In genomic region chr19:30076751-30077670, GRCh38 we compare ENCODE assay signal across 1 cellular context.
TF ChIP-seq lines count a peak whose summit lies in the region.

No MANE protein-coding gene starts in this region.

TF ChIP-seq in HEK293, 187 proteins besides CTCF, POLR2A, EP300 and RAD21 (continued from another document):
- no peak for TF ChIP-seq REST (tag by site-specific recombination; IDR thresholded peaks at IDR 0.05)
- no peak for TF ChIP-seq ZNF624 (tag by site-specific recombination; IDR thresholded peaks at IDR 0.05)
- TF ChIP-seq ZNF423 (tag by site-specific recombination; IDR thresholded peaks at IDR 0.05): no peak
- no peak for TF ChIP-seq PRDM1 (tag by site-specific recombination; IDR thresholded peaks at IDR 0.05)
- no peak for TF ChIP-seq BCL11A (tag by site-specific recombination; IDR thresholded peaks at IDR 0.05; ENCODE audit: low read depth)
- no peak; the same call in 1 of the 2 replicates for TF ChIP-seq ZNF645 (tag by site-specific recombination; IDR thresholded peaks at IDR 0.05)
- TF ChIP-seq ZNF747 (tag by site-specific recombination; IDR thresholded peaks at IDR 0.05): no peak
- no peak for TF ChIP-seq ZNF324 (tag by site-specific recombination; IDR thresholded peaks at IDR 0.05)
- TF ChIP-seq ZBTB20 (tag by site-specific recombination; IDR thresholded peaks at IDR 0.05): no peak
- TF ChIP-seq ZNF692 (tag by site-specific recombination; IDR thresholded peaks at IDR 0.05): no peak
- TF ChIP-seq ZNF555 (tag by site-specific recombination; conservative IDR thresholded peaks at IDR 0.05): no peak
- no peak for TF ChIP-seq ZNF274 (IDR thresholded peaks at IDR 0.05; ENCODE audit: low read length)
- no peak for TF ChIP-seq ZNF274 (tag by site-specific recombination; IDR thresholded peaks at IDR 0.05; ENCODE audit: borderline replicate concordance)
- TF ChIP-seq ZSCAN18 (tag by site-specific recombination; IDR thresholded peaks at IDR 0.05): no peak
- TF ChIP-seq ZEB2 (tag by site-specific recombination; IDR thresholded peaks at IDR 0.05): no peak
